18 cellular contexts compared by ENCODE assay signal in genomic region chr14:99121027-99121875, GRCh38.
"Had no signal": no experiment of that assay in that cellular context is flagged by ENCODE, and none has a peak within 500 bp of the region (broad histone marks: within the 10 kb centered on the region; RNA-seq: fewer than 3 reads in every experiment).

No MANE protein-coding gene starts in this region.

- H3K27ac ChIP-seq: epithelial cell of prostate, foreskin keratinocyte, SJSA1, transverse colon had no signal

- H3K4me1 ChIP-seq: foreskin keratinocyte, SJSA1, transverse colon had no signal

- DNase-seq: activated CD4-positive, CD25-positive, alpha-beta regulatory T cell treated with anti-CD3 and anti-CD28 coated beads, Interleukin-2, amount 50 U/mL, for 72 hours; activated gamma-delta T cell; activated T-cell treated with anti-CD3 and anti-CD28 coated beads, Interleukin-2, amount 50 U/mL, for 4 hours; dermis blood vessel endothelial cell; foreskin keratinocyte; hypothalamus; islet precursor cell; left colon; midbrain; nucleus accumbens; retina; stimulated activated naive CD8-positive, alpha-beta T cell treated with anti-CD3 and anti-CD28 coated beads, Interleukin-15, Interleukin-2, amounts not matched to agents 100 U/mL and 50 U/mL, for 24 hours; transverse colon had no signal

- H3K27me3 Mint-ChIP-seq: activated naive CD8-positive, alpha-beta T cell had no signal

- H3K9me3 ChIP-seq: SJSA1, transverse colon had no signal

- H3K36me3 ChIP-seq: SJSA1, transverse colon had no signal

- H3K27me3 ChIP-seq: SJSA1 had no signal

- H3K27ac Mint-ChIP-seq: activated naive CD8-positive, alpha-beta T cell; nephron; T-helper 1 cell treated with Interleukin-12 subunit alpha and Interleukin-12 subunit beta and Interleukin-4 antibody, amounts not matched to agents 30 μg/mL and 1 μg/mL, for 36 hours had no signal

- H3K36me3 Mint-ChIP-seq: activated naive CD8-positive, alpha-beta T cell had no signal

- ATAC-seq: activated T-cell treated with anti-CD3 and anti-CD28 coated beads, Interleukin-2, amount 50 U/mL, for 4 hours; foreskin keratinocyte; left colon; stimulated activated naive CD8-positive, alpha-beta T cell treated with anti-CD3 and anti-CD28 coated beads, Interleukin-15, Interleukin-2, amounts not matched to agents 100 U/mL and 50 U/mL, for 24 hours had no signal

- H3K4me3 ChIP-seq: SJSA1, transverse colon had no signal

- H3K9me3 Mint-ChIP-seq: activated T-cell treated with anti-CD3 and anti-CD28 coated beads, Interleukin-2, amount 50 U/mL, for 4 hours; nephron; T-helper 1 cell treated with Interleukin-12 subunit alpha and Interleukin-12 subunit beta and Interleukin-4 antibody, amounts not matched to agents 30 μg/mL and 1 μg/mL, for 36 hours had no signal

- H3K4me3 Mint-ChIP-seq: activated naive CD8-positive, alpha-beta T cell; activated T-cell treated with anti-CD3 and anti-CD28 coated beads, Interleukin-2, amount 50 U/mL, for 4 hours; nephron; T-helper 1 cell treated with Interleukin-12 subunit alpha and Interleukin-12 subunit beta and Interleukin-4 antibody, amounts not matched to agents 30 μg/mL and 1 μg/mL, for 36 hours had no signal
